Comparison of ENCODE assay signal across 1 cellular context in the genomic region with DNA sequence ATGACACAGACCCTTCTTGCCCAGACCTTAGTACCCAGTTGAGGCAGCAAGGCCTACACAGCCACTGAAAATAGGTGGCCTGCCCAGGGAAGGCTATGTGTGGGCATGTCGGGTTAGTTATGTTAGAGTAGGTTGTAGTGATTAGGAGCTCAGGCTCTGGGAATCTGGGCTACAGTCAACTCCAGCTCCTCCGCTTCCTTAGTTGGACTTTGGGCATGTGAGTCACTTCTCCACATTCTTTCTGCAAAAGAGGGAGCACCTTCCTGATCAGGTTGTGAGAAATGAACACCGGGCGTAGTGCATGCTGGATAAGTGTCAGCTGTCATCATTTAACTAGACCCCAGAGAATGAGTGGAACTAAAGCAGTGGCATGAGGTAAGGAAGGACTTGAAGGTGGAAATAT.
TF ChIP-seq lines count a peak whose summit lies in the region.

No MANE protein-coding gene starts in this region.

TF ChIP-seq in HepG2, 621 proteins besides CTCF, POLR2A, EP300 and RAD21 (continued from another document and continues in another):
- 0 out of 2 replicates have a peak, but pooled peaks have one; percentile 24 for TF ChIP-seq CREB1 (IDR thresholded peaks at IDR 0.05)
- no peak for TF ChIP-seq CREB1 (CRISPR knock-in tag; IDR thresholded peaks at IDR 0.05)
- TF ChIP-seq BCL6 (CRISPR knock-in tag; IDR thresholded peaks at IDR 0.05), result peak; percentile 12; the same call in 1 of the 2 replicates
- TF ChIP-seq AGO1 (IDR thresholded peaks at IDR 0.05; ENCODE audit: low read depth, low read length, poor library complexity, severe bottlenecking), result no peak
- TF ChIP-seq SAP130 (CRISPR knock-in tag; IDR thresholded peaks at IDR 0.05; ENCODE audit: low read depth), result peak; percentile 93
- peak; percentile 67 for TF ChIP-seq DPF2 (CRISPR knock-in tag; IDR thresholded peaks at IDR 0.05; ENCODE audit: borderline replicate concordance, low read depth)
- peak; percentile 61; the same call in 1 of the 2 replicates for TF ChIP-seq ZKSCAN8 (CRISPR knock-in tag; IDR thresholded peaks at IDR 0.05; ENCODE audit: borderline replicate concordance)
- TF ChIP-seq, protein P1, sequence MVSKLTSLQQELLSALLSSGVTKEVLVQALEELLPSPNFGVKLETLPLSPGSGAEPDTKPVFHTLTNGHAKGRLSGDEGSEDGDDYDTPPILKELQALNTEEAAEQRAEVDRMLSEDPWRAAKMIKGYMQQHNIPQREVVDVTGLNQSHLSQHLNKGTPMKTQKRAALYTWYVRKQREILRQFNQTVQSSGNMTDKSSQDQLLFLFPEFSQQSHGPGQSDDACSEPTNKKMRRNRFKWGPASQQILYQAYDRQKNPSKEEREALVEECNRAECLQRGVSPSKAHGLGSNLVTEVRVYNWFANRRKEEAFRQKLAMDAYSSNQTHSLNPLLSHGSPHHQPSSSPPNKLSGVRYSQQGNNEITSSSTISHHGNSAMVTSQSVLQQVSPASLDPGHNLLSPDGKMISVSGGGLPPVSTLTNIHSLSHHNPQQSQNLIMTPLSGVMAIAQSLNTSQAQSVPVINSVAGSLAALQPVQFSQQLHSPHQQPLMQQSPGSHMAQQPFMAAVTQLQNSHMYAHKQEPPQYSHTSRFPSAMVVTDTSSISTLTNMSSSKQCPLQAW (CRISPR knock-in tag; IDR thresholded peaks at IDR 0.05), result peak; percentile 62
- TF ChIP-seq, protein P2, sequence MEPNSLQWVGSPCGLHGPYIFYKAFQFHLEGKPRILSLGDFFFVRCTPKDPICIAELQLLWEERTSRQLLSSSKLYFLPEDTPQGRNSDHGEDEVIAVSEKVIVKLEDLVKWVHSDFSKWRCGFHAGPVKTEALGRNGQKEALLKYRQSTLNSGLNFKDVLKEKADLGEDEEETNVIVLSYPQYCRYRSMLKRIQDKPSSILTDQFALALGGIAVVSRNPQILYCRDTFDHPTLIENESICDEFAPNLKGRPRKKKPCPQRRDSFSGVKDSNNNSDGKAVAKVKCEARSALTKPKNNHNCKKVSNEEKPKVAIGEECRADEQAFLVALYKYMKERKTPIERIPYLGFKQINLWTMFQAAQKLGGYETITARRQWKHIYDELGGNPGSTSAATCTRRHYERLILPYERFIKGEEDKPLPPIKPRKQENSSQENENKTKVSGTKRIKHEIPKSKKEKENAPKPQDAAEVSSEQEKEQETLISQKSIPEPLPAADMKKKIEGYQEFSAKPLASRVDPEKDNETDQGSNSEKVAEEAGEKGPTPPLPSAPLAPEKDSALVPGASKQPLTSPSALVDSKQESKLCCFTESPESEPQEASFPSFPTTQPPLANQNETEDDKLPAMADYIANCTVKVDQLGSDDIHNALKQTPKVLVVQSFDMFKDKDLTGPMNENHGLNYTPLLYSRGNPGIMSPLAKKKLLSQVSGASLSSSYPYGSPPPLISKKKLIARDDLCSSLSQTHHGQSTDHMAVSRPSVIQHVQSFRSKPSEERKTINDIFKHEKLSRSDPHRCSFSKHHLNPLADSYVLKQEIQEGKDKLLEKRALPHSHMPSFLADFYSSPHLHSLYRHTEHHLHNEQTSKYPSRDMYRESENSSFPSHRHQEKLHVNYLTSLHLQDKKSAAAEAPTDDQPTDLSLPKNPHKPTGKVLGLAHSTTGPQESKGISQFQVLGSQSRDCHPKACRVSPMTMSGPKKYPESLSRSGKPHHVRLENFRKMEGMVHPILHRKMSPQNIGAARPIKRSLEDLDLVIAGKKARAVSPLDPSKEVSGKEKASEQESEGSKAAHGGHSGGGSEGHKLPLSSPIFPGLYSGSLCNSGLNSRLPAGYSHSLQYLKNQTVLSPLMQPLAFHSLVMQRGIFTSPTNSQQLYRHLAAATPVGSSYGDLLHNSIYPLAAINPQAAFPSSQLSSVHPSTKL (CRISPR knock-in tag; IDR thresholded peaks at IDR 0.05), result peak; percentile 86
- TF ChIP-seq FOXP1 (IDR thresholded peaks at IDR 0.05), result no peak
- TF ChIP-seq FOXP1 (CRISPR knock-in tag; IDR thresholded peaks at IDR 0.05), result 0 out of 2 replicates have a peak, but pooled peaks have one; percentile 18
- no peak for TF ChIP-seq ZMYM4 (CRISPR knock-in tag; IDR thresholded peaks at IDR 0.05)
- no peak for TF ChIP-seq ZNF773 (CRISPR knock-in tag; IDR thresholded peaks at IDR 0.05; ENCODE audit: borderline replicate concordance)
- peak; percentile 35; the same call in 1 of the 2 replicates for TF ChIP-seq ZNF331 (CRISPR knock-in tag; IDR thresholded peaks at IDR 0.05)
- no peak for TF ChIP-seq ZFYVE20 (CRISPR knock-in tag; IDR thresholded peaks at IDR 0.05; ENCODE audit: borderline replicate concordance, low read depth)
- TF ChIP-seq RELA (CRISPR knock-in tag; IDR thresholded peaks at IDR 0.05), result no peak
- TF ChIP-seq RXRA (CRISPR knock-in tag; IDR thresholded peaks at IDR 0.05), result peak; percentile 29; the same call in 1 of the 2 replicates
- TF ChIP-seq TAF15 (IDR thresholded peaks at IDR 0.05; ENCODE audit: low read depth, low read length, poor library complexity, severe bottlenecking), result no peak
- peak; percentile 39; the same call in 1 of the 2 replicates for TF ChIP-seq RARA (CRISPR knock-in tag; IDR thresholded peaks at IDR 0.05)
- TF ChIP-seq TEAD3 (CRISPR knock-in tag; optimal IDR thresholded peaks at IDR 0.05; ENCODE audit: borderline replicate concordance), result peak; percentile 92
- TF ChIP-seq, protein P3, sequence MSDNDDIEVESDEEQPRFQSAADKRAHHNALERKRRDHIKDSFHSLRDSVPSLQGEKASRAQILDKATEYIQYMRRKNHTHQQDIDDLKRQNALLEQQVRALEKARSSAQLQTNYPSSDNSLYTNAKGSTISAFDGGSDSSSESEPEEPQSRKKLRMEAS (IDR thresholded peaks at IDR 0.05), result peak; percentile 59; the same call in 1 of the 2 replicates
- peak; percentile 62; the same call in 1 of the 2 replicates for TF ChIP-seq MED1 (CRISPR knock-in tag; IDR thresholded peaks at IDR 0.05)
- TF ChIP-seq ZNF264 (CRISPR knock-in tag; IDR thresholded peaks at IDR 0.05), result 0 out of 2 replicates have a peak, but pooled peaks have one; percentile 47
- no peak for TF ChIP-seq LCORL (IDR thresholded peaks at IDR 0.05)
- TF ChIP-seq LCORL (CRISPR knock-in tag; IDR thresholded peaks at IDR 0.05), result peak; percentile 73
- TF ChIP-seq TGIF2 (CRISPR knock-in tag; IDR thresholded peaks at IDR 0.05), result peak; percentile 78
- TF ChIP-seq, protein P4, sequence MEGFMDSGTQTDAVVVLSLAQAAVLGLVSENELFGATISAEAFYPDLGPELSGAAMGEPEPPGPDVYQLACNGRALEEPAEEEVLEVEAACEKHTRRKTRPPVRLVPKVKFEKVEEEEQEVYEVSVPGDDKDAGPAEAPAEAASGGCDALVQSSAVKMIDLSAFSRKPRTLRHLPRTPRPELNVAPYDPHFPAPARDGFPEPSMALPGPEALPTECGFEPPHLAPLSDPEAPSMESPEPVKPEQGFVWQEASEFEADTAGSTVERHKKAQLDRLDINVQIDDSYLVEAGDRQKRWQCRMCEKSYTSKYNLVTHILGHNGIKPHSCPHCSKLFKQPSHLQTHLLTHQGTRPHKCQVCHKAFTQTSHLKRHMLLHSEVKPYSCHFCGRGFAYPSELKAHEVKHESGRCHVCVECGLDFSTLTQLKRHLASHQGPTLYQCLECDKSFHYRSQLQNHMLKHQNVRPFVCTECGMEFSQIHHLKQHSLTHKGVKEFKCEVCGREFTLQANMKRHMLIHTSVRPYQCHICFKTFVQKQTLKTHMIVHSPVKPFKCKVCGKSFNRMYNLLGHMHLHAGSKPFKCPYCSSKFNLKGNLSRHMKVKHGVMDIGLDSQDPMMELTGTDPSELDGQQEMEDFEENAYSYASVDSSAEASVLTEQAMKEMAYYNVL (CRISPR knock-in tag; IDR thresholded peaks at IDR 0.05; ENCODE audit: borderline replicate concordance), result peak; percentile 63; the same call in 1 of the 2 replicates
- TF ChIP-seq ETV6 (CRISPR knock-in tag; conservative IDR thresholded peaks at IDR 0.05), result no peak
- 0 out of 2 replicates have a peak, but pooled peaks have one; percentile 21 for TF ChIP-seq NR2F2 (IDR thresholded peaks at IDR 0.05; ENCODE audit: borderline replicate concordance, low read depth)
- TF ChIP-seq, protein P5, sequence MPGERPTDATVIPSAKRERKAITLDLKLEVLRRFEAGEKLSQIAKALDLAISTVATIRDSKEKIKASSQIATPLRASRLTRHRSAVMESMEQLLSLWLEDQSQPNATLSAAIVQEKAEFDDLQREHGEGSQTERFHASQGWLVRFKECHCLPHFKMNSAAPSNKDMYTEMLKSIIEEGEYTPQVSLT (CRISPR knock-in tag; IDR thresholded peaks at IDR 0.05; ENCODE audit: borderline replicate concordance, low read depth), result no peak
- TF ChIP-seq, protein P6, sequence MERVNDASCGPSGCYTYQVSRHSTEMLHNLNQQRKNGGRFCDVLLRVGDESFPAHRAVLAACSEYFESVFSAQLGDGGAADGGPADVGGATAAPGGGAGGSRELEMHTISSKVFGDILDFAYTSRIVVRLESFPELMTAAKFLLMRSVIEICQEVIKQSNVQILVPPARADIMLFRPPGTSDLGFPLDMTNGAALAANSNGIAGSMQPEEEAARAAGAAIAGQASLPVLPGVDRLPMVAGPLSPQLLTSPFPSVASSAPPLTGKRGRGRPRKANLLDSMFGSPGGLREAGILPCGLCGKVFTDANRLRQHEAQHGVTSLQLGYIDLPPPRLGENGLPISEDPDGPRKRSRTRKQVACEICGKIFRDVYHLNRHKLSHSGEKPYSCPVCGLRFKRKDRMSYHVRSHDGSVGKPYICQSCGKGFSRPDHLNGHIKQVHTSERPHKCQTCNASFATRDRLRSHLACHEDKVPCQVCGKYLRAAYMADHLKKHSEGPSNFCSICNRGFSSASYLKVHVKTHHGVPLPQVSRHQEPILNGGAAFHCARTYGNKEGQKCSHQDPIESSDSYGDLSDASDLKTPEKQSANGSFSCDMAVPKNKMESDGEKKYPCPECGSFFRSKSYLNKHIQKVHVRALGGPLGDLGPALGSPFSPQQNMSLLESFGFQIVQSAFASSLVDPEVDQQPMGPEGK (CRISPR knock-in tag; IDR thresholded peaks at IDR 0.05), result peak; percentile 16; the same call in 1 of the 2 replicates
- TF ChIP-seq, protein P7, sequence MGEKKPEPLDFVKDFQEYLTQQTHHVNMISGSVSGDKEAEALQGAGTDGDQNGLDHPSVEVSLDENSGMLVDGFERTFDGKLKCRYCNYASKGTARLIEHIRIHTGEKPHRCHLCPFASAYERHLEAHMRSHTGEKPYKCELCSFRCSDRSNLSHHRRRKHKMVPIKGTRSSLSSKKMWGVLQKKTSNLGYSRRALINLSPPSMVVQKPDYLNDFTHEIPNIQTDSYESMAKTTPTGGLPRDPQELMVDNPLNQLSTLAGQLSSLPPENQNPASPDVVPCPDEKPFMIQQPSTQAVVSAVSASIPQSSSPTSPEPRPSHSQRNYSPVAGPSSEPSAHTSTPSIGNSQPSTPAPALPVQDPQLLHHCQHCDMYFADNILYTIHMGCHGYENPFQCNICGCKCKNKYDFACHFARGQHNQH (CRISPR knock-in tag; IDR thresholded peaks at IDR 0.05), result peak; percentile 51; the same call in 1 of the 2 replicates
- TF ChIP-seq, protein P8, sequence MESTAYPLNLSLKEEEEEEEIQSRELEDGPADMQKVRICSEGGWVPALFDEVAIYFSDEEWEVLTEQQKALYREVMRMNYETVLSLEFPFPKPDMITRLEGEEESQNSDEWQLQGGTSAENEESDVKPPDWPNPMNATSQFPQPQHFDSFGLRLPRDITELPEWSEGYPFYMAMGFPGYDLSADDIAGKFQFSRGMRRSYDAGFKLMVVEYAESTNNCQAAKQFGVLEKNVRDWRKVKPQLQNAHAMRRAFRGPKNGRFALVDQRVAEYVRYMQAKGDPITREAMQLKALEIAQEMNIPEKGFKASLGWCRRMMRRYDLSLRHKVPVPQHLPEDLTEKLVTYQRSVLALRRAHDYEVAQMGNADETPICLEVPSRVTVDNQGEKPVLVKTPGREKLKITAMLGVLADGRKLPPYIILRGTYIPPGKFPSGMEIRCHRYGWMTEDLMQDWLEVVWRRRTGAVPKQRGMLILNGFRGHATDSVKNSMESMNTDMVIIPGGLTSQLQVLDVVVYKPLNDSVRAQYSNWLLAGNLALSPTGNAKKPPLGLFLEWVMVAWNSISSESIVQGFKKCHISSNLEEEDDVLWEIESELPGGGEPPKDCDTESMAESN (CRISPR knock-in tag; conservative IDR thresholded peaks at IDR 0.05), result 0 out of 2 replicates have a peak, but pooled peaks have one; percentile 22
- no peak for TF ChIP-seq CC2D1A (CRISPR knock-in tag; IDR thresholded peaks at IDR 0.05)
- no peak for TF ChIP-seq ZNF253 (CRISPR knock-in tag; IDR thresholded peaks at IDR 0.05; ENCODE audit: borderline replicate concordance)
- no peak for TF ChIP-seq FLYWCH1 (CRISPR knock-in tag; IDR thresholded peaks at IDR 0.05)
- TF ChIP-seq, protein P9, sequence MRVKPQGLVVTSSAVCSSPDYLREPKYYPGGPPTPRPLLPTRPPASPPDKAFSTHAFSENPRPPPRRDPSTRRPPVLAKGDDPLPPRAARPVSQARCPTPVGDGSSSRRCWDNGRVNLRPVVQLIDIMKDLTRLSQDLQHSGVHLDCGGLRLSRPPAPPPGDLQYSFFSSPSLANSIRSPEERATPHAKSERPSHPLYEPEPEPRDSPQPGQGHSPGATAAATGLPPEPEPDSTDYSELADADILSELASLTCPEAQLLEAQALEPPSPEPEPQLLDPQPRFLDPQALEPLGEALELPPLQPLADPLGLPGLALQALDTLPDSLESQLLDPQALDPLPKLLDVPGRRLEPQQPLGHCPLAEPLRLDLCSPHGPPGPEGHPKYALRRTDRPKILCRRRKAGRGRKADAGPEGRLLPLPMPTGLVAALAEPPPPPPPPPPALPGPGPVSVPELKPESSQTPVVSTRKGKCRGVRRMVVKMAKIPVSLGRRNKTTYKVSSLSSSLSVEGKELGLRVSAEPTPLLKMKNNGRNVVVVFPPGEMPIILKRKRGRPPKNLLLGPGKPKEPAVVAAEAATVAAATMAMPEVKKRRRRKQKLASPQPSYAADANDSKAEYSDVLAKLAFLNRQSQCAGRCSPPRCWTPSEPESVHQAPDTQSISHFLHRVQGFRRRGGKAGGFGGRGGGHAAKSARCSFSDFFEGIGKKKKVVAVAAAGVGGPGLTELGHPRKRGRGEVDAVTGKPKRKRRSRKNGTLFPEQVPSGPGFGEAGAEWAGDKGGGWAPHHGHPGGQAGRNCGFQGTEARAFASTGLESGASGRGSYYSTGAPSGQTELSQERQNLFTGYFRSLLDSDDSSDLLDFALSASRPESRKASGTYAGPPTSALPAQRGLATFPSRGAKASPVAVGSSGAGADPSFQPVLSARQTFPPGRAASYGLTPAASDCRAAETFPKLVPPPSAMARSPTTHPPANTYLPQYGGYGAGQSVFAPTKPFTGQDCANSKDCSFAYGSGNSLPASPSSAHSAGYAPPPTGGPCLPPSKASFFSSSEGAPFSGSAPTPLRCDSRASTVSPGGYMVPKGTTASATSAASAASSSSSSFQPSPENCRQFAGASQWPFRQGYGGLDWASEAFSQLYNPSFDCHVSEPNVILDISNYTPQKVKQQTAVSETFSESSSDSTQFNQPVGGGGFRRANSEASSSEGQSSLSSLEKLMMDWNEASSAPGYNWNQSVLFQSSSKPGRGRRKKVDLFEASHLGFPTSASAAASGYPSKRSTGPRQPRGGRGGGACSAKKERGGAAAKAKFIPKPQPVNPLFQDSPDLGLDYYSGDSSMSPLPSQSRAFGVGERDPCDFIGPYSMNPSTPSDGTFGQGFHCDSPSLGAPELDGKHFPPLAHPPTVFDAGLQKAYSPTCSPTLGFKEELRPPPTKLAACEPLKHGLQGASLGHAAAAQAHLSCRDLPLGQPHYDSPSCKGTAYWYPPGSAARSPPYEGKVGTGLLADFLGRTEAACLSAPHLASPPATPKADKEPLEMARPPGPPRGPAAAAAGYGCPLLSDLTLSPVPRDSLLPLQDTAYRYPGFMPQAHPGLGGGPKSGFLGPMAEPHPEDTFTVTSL (CRISPR knock-in tag; IDR thresholded peaks at IDR 0.05; ENCODE audit: borderline replicate concordance), result peak; percentile 74; the same call in 1 of the 2 replicates
- peak; percentile 53; the same call in 1 of the 2 replicates for TF ChIP-seq YEATS2 (CRISPR knock-in tag; IDR thresholded peaks at IDR 0.05; ENCODE audit: borderline replicate concordance)
- TF ChIP-seq RBM22 (optimal IDR thresholded peaks at IDR 0.05; ENCODE audit: low read length), result peak; percentile 34
- no peak for TF ChIP-seq SOX6 (IDR thresholded peaks at IDR 0.05)
- TF ChIP-seq SOX6 (CRISPR knock-in tag; IDR thresholded peaks at IDR 0.05), result peak; percentile 68; the same call in 1 of the 2 replicates
- no peak for TF ChIP-seq ZBTB21 (CRISPR knock-in tag; IDR thresholded peaks at IDR 0.05)
